22 cellular contexts compared by ENCODE assay signal in the genomic region with DNA sequence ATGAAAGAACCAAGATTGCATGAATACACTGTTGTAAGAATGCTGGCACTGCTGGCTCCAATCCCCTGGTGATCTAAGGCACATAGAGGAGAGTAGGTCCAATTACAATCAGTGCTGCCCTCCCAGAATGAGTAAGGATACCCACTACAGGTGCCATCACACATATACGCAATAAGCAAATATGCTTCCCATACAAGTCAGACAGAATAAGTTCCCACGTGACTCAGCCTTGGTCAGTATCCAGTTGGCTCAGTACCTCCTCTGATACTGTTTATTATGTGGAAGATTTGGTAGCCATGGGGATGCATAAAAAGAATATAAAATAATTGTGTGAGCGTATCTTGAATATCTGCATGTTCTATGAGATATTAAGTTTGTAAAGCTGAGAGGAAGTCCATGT. TPM values are rescaled to one million over a fixed set of nuclear protein-coding genes. Genes with fewer than 3 reads are reported as not detected.
DNase-seq lines count a peak whose midpoint lies in the region; ATAC-seq and TF ChIP-seq lines count a peak whose summit lies in the region.
"Had no signal": no experiment of that assay in that cellular context is flagged by ENCODE, and none has a peak within 500 bp of the region (broad histone marks: within the 10 kb centered on the region; RNA-seq: fewer than 3 reads in every experiment).

No MANE protein-coding gene starts in this region.

- no peak overlapping the region for H3K4me2 ChIP-seq in mammary epithelial cell (ENCODE audit: insufficient read depth, low read depth, low read length)

- no peaks in the 10 kb centered on the region for H3K4me1 ChIP-seq in mammary epithelial cell (ENCODE audit: insufficient read depth, low read length)
- H3K4me1 ChIP-seq in foreskin keratinocyte = no peaks in the 10 kb centered on the region
- H3K4me1 ChIP-seq: HAP-1, psoas muscle had no signal

- no peak overlapping the region for H2AFZ ChIP-seq in mammary epithelial cell (ENCODE audit: low read depth, low read length)

- no peaks in the 10 kb centered on the region for H3K9me3 ChIP-seq in mammary epithelial cell (replicated peaks; ENCODE audit: insufficient read depth, low read length)
- H3K9me3 ChIP-seq: HAP-1, psoas muscle had no signal

- in situ Hi-C loops in mammary epithelial cell (cut with MboI; ENCODE audit: low sequenced_read_pairs in 2 of 2) = no loop called here

- H3K27ac ChIP-seq in mammary epithelial cell (ENCODE audit: insufficient read depth, low read depth, low read length) (no peak overlapping the region), foreskin keratinocyte (no peak overlapping the region)
- H3K27ac ChIP-seq: psoas muscle had no signal

- dilution Hi-C loops in mammary epithelial cell (cut with HindIII; ENCODE audit: low sequenced_read_pairs) = no loop called here

- H3K4me3 ChIP-seq in mammary epithelial cell (replicated peaks in 1 of 3; ENCODE audit: insufficient read depth in 1 of 3, low read depth in 2 of 3, low read length in 3 of 3) = no peak overlapping the region
- H3K4me3 ChIP-seq: HAP-1, psoas muscle had no signal

- BruUV-seq in mammary epithelial cell (replicated peaks; lab: Mats Ljungman, UMichigan) = no TSS peak

- CTCF ChIA-PET in mammary epithelial cell (lab: Charles Lee; ENCODE audit: low non-redundant PET) = no interaction called here

- TF ChIP-seq CTCF in mammary epithelial cell (conservative IDR thresholded peaks at IDR 0.05 in 1 of 2, IDR thresholded peaks at IDR 0.05 in 1 of 2; ENCODE audit: extremely low read depth in 1 of 2, insufficient read depth in 1 of 2, low read depth in 1 of 2, low read length in 2 of 2) = no peak
- no peak for TF ChIP-seq CTCF in foreskin keratinocyte (conservative IDR thresholded peaks at IDR 0.05)

- H3K27me3 ChIP-seq in mammary epithelial cell (ENCODE audit: insufficient read depth, low read length) = no peaks in the 10 kb centered on the region
- no peaks in the 10 kb centered on the region for H3K27me3 ChIP-seq in foreskin keratinocyte

- H3K79me2 ChIP-seq in mammary epithelial cell (ENCODE audit: insufficient read depth, low read length) = no peaks in the 10 kb centered on the region

- no peak overlapping the region for H3K9ac ChIP-seq in mammary epithelial cell (ENCODE audit: insufficient read depth, low read length)

- H3K36me3 ChIP-seq in mammary epithelial cell (ENCODE audit: insufficient read depth, low read length) = no peaks in the 10 kb centered on the region
- H3K36me3 ChIP-seq: HAP-1 had no signal

- ATAC-seq in foreskin keratinocyte = peak; percentile 88
- ATAC-seq: left colon, psoas muscle, Right ventricle myocardium inferior had no signal

- DNase-seq in AG20443 (ENCODE audit: low spot score) (peak; percentile 11), M059J (ENCODE audit: low read depth) (peak; percentile 18), mammary epithelial cell (peak; percentile 37), foreskin keratinocyte (peak in 1 of 2 donors; percentile 33), DMS114 treated with DMSO at 0.1 percent for 48 hours (lab: John Stamatoyannopoulos, UW; ENCODE audit: unreplicated experiment) (no peak), NCI-H345 treated with DMSO at 0.1 percent for 48 hours (lab: John Stamatoyannopoulos, UW; ENCODE audit: unreplicated experiment) (no peak), dedifferentiated amniotic fluid mesenchymal stem cell (ENCODE audit: extremely low spot score) (no peak)
- no peak for DNase-seq in stimulated activated CD4-positive, alpha-beta T cell treated with anti-CD3 and anti-CD28 coated beads, Interleukin-12 subunit alpha, Interleukin-12 subunit beta, amount 100 ng/mL, for 4 hours
- DNase-seq: activated CD4-positive, alpha-beta T cell treated with anti-CD3 and anti-CD28 coated beads for 4 hours; activated effector memory CD4-positive, alpha-beta T cell treated with Interleukin-2 at 50 U/mL for 16 hours; DMS153; effector memory CD4-positive, alpha-beta T cell; left colon; NCI-H187; psoas muscle had no signal

- whole genome bisulfite sequencing in mammary epithelial cell (ENCODE audit: low coverage, missing lambda C conversion rate) = 50% methylated on average over 3 of the region's 3 CpGs

- intact Hi-C loops in mammary epithelial cell (cut with micrococcal nuclease) = no loop called here

- H4K20me1 ChIP-seq in mammary epithelial cell (ENCODE audit: insufficient read depth, low read length) = no peaks in the 10 kb centered on the region

RNA-seq across cellular contexts. Expression of gene OR2D3, which starts 8.9 kb away (rescaled TPM):
- not detected in 2 replicates for total RNA-seq in M059J (2014; rRNA removed; shearing (Covaris generic))
- not detected for total RNA-seq in mammary epithelial cell
- not detected for polyA plus RNA-seq in mammary epithelial cell
- polyA minus RNA-seq in mammary epithelial cell = not detected
- not detected in 2 replicates for total RNA-seq in foreskin keratinocyte
- polyA plus RNA-seq in foreskin keratinocyte = not detected in 2 replicates
- total RNA-seq: frontal cortex, left colon, mesothelial cell of epicardium, psoas muscle, Right ventricle myocardium inferior, subcutaneous adipose tissue had no signal
- polyA plus RNA-seq: adipose tissue, neural cell, psoas muscle had no signal

RNA-seq across cellular contexts. Expression of gene ZNF215, which starts 14.3 kb away (rescaled TPM):
- 0.44 and 1.0 TPM in 2 replicates for total RNA-seq in M059J (2014; rRNA removed; shearing (Covaris generic))
- total RNA-seq in mammary epithelial cell (10 to 100 TPM in 1 of 2 donors, 1 to 10 TPM in 1; 8.0 to 10.0 TPM), foreskin keratinocyte (6.8 and 7.5 TPM in 2 replicates)
- polyA plus RNA-seq in mammary epithelial cell (3.1 TPM), foreskin keratinocyte (2.1 and 2.2 TPM in 2 replicates)
- 4.7 TPM for polyA minus RNA-seq in mammary epithelial cell

RNA-seq across cellular contexts. Expression of gene OR2D2, which starts 19.6 kb away (rescaled TPM):
- total RNA-seq in M059J (2014; rRNA removed; shearing (Covaris generic)) = not detected in 2 replicates
- total RNA-seq in mammary epithelial cell (1 to 10 TPM in 1 of 2 donors, under 1 TPM in 1; 0.73 to 1.7 TPM), foreskin keratinocyte (0.11 TPM in 1 of 2 replicates, not detected in the other)
- polyA plus RNA-seq in mammary epithelial cell (not detected), foreskin keratinocyte (not detected in 2 replicates)
- polyA minus RNA-seq in mammary epithelial cell = not detected
- total RNA-seq: psoas muscle, Right ventricle myocardium inferior, subcutaneous adipose tissue had no signal
- polyA plus RNA-seq: adipose tissue, neural cell, psoas muscle had no signal

RNA-seq across cellular contexts. Expression of gene OR10A4, which starts 35.5 kb away (rescaled TPM):
- not detected in 2 replicates for total RNA-seq in M059J (2014; rRNA removed; shearing (Covaris generic))
- total RNA-seq in mammary epithelial cell (not detected), foreskin keratinocyte (not detected in 2 replicates)
- polyA plus RNA-seq in mammary epithelial cell (not detected), foreskin keratinocyte (not detected in 2 replicates)
- polyA minus RNA-seq in mammary epithelial cell = not detected
- total RNA-seq: frontal cortex, left colon, mesothelial cell of epicardium, psoas muscle, Right ventricle myocardium inferior, subcutaneous adipose tissue had no signal
- polyA plus RNA-seq: adipose tissue, neural cell, psoas muscle had no signal

RNA-seq across cellular contexts. Expression of gene OR10A2, which starts 49.1 kb away (rescaled TPM):
- not detected in 2 replicates for total RNA-seq in M059J (2014; rRNA removed; shearing (Covaris generic))
- total RNA-seq in mammary epithelial cell = not detected
- not detected for polyA plus RNA-seq in mammary epithelial cell
- polyA minus RNA-seq in mammary epithelial cell = not detected
- not detected in 2 replicates for total RNA-seq in foreskin keratinocyte
- polyA plus RNA-seq in foreskin keratinocyte = not detected in 2 replicates
- total RNA-seq: frontal cortex, left colon, mesothelial cell of epicardium, psoas muscle, Right ventricle myocardium inferior, subcutaneous adipose tissue had no signal
- polyA plus RNA-seq: adipose tissue, neural cell, psoas muscle had no signal

Comparison
In these comparisons a context has a peak if more than half of its experiments do, and no peak if none do; other contexts are left out.
1. DNase-seq: peak in AG20443 (single experiment), M059J (single experiment) and mammary epithelial cell (single experiment); none in DMS114 treated with DMSO at 0.1 percent for 48 hours (single experiment), NCI-H345 treated with DMSO at 0.1 percent for 48 hours (single experiment), dedifferentiated amniotic fluid mesenchymal stem cell (single experiment) and stimulated activated CD4-positive, alpha-beta T cell treated with anti-CD3 and anti-CD28 coated beads, Interleukin-12 subunit alpha, Interleukin-12 subunit beta, amount 100 ng/mL, for 4 hours (single experiment).